11 cellular contexts compared by ENCODE assay signal in genomic region chr4:141573678-141574077, GRCh38.
"Had no signal": no experiment of that assay in that cellular context is flagged by ENCODE, and none has a peak within 500 bp of the region (broad histone marks: within the 10 kb centered on the region; RNA-seq: fewer than 3 reads in every experiment).

No MANE protein-coding gene starts in this region.

- H3K9ac ChIP-seq: GM23248 had no signal

- H3K4me3 ChIP-seq: GM23248, HAP-1, K562 had no signal

- H2AFZ ChIP-seq: GM23248 had no signal

- H3K27ac ChIP-seq: GM23248 had no signal

- FAIRE-seq: HTR-8/SVneo, K562 had no signal

- DNase-seq: GM23248, GOT3, H7, HFFc6, IMR-90, Kasumi-1, KG1 had no signal

- H3K4me1 ChIP-seq: HAP-1 had no signal

- ATAC-seq: HCT116, K562 had no signal

- H3K36me3 ChIP-seq: HAP-1 had no signal

- H3K9me3 ChIP-seq: HAP-1 had no signal
